25 cellular contexts compared by ENCODE assay signal in genomic region chr1:215529571-215529970, GRCh38.
"Had no signal": no experiment of that assay in that cellular context is flagged by ENCODE, and none has a peak within 500 bp of the region (broad histone marks: within the 10 kb centered on the region; RNA-seq: fewer than 3 reads in every experiment).

No MANE protein-coding gene starts in this region.

- H3K27ac ChIP-seq: ascending aorta, cardiac muscle cell, colonic mucosa, epithelial cell of prostate, skin epidermis, testis, transverse colon had no signal

- H3K9me3 ChIP-seq: ascending aorta, colonic mucosa, testis, transverse colon had no signal

- H3K4me1 ChIP-seq: ascending aorta, colonic mucosa, testis, transverse colon had no signal

- H3K4me3 ChIP-seq: ascending aorta, cardiac muscle cell, colonic mucosa, skin epidermis, testis, transverse colon had no signal

- H3K36me3 ChIP-seq: ascending aorta, cardiac muscle cell, colonic mucosa, transverse colon had no signal

- ATAC-seq: activated CD8-positive, alpha-beta memory T cell treated with anti-CD3 and anti-CD28 coated beads, Interleukin-2, amount 10 ng/mL, durations not matched to agents 7 days and 5 days; activated CD8-positive, alpha-beta T cell treated with anti-CD3 and anti-CD28 coated beads, Interleukin-2, amount 10 ng/mL, durations not matched to agents 7 days and 5 days; left colon; sciatic nerve; stimulated activated naive CD8-positive, alpha-beta T cell treated with anti-CD3 and anti-CD28 coated beads, Interleukin-15, Interleukin-2, amounts not matched to agents 100 U/mL and 50 U/mL, for 24 hours had no signal

- DNase-seq: activated B cell treated with CpG ODN at 0.5 μM for 24 hours; activated CD4-positive, alpha-beta T cell treated with anti-CD3 and anti-CD28 coated beads, Interleukin-2, amount 50 U/mL, for 1 hour; activated CD8-positive, alpha-beta memory T cell treated with anti-CD3 and anti-CD28 coated beads, Interleukin-2, amount 10 ng/mL, durations not matched to agents 7 days and 5 days; activated CD8-positive, alpha-beta T cell treated with anti-CD3 and anti-CD28 coated beads, Interleukin-2, amount 10 ng/mL, durations not matched to agents 7 days and 5 days; activated effector memory CD4-positive, alpha-beta T cell treated with Interleukin-2 at 50 U/mL for 16 hours; activated naive CD4-positive, alpha-beta T cell treated with Interleukin-2 at 50 U/mL for 16 hours; activated T-cell treated with anti-CD3 and anti-CD28 coated beads for 4 hours; cerebellar nuclear complex; colonic mucosa; effector CD8-positive, alpha-beta T cell; head of caudate nucleus; hippocampal formation; left colon; mammary epithelial cell; stimulated activated CD4-positive, alpha-beta T cell treated with anti-CD3 and anti-CD28 coated beads, Interleukin-12 subunit alpha, Interleukin-12 subunit beta, amount 100 ng/mL, for 4 hours; stimulated activated CD4-positive, alpha-beta T cell treated with anti-CD3 and anti-CD28 coated beads, Interleukin-4, amount 100 ng/mL, for 1 hour; stimulated activated naive CD8-positive, alpha-beta T cell treated with anti-CD3 and anti-CD28 coated beads, Interleukin-15, Interleukin-2, amounts not matched to agents 100 U/mL and 50 U/mL, for 24 hours; T1000; testis; transverse colon had no signal

- H3K27me3 ChIP-seq: ascending aorta, colonic mucosa, testis, transverse colon had no signal
